Comparison of ENCODE assay signal across 21 cellular contexts in the genomic region with DNA sequence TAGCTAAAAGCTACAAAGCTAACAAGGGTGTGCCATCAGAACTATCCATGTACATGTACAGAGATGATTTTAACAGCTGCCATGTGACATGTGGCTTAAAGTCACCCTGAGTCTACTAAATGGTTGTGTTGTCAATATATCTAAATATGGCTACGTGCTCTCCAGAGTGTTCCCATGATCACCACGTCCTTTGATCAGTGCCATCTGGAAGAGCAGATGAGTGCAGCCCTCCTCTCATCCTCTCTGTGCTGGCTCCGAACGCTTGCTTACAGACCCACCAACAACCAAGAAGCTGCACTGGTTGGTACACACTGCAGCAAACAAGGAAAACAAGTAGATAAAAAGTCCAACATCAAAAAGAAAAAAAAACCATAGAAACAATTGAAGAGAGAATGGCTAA.
"Had no signal": no experiment of that assay in that cellular context is flagged by ENCODE, and none has a peak within 500 bp of the region (broad histone marks: within the 10 kb centered on the region; RNA-seq: fewer than 3 reads in every experiment).

No MANE protein-coding gene starts in this region.

- H3K27ac ChIP-seq: breast epithelium, dorsolateral prefrontal cortex, sigmoid colon, testis, upper lobe of right lung had no signal

- H3K36me3 ChIP-seq: breast epithelium, esophagus muscularis mucosa, sigmoid colon, upper lobe of right lung had no signal

- H3K4me3 ChIP-seq: breast epithelium, dorsolateral prefrontal cortex, esophagus muscularis mucosa, sigmoid colon, testis, upper lobe of right lung had no signal

- H3K4me3 Mint-ChIP-seq: activated naive CD8-positive, alpha-beta T cell; activated T-cell treated with anti-CD3 and anti-CD28 coated beads, Interleukin-2, amount 50 U/mL, for 4 hours; central memory CD8-positive, alpha-beta T cell; memory B cell; naive B cell; WTC11 had no signal

- H3K27me3 Mint-ChIP-seq: activated naive CD8-positive, alpha-beta T cell; central memory CD8-positive, alpha-beta T cell; memory B cell; naive B cell had no signal

- H3K27ac Mint-ChIP-seq: activated naive CD8-positive, alpha-beta T cell; activated T-helper 2 cell treated with anti-CD3 and anti-CD28 coated beads, Interferon-gamma antibody, Interleukin-2, Interleukin-4, amounts not matched to agents 10 μg/mL and 5 μg/mL and 100 μg/mL, durations not matched to agents 14 hours and 24 hours and 36 hours; memory B cell; WTC11 had no signal

- H3K4me1 ChIP-seq: testis had no signal

- H3K9me3 ChIP-seq: breast epithelium, esophagus muscularis mucosa, sigmoid colon, testis, upper lobe of right lung had no signal

- H3K27me3 ChIP-seq: breast epithelium, dorsolateral prefrontal cortex, esophagus muscularis mucosa, sigmoid colon, testis, upper lobe of right lung had no signal

- DNase-seq: activated CD4-positive, alpha-beta T cell treated with anti-CD3 and anti-CD28 coated beads, Interleukin-2, amount 50 U/mL, for 48 hours; activated CD8-positive, alpha-beta memory T cell treated with anti-CD3 and anti-CD28 coated beads, Interleukin-2, amount 50 U/mL, for 48 hours; activated naive CD4-positive, alpha-beta T cell; activated T-cell treated with anti-CD3 and anti-CD28 coated beads, Interleukin-2, amount 50 U/mL, for 4 hours; dorsolateral prefrontal cortex; hypothalamus; naive B cell; retina; sigmoid colon; stimulated activated CD4-positive, alpha-beta T cell treated with anti-CD3 and anti-CD28 coated beads, Interleukin-2, amount 100 ng/mL, for 48 hours; stimulated activated naive CD4-positive, alpha-beta T cell; T1000; testis; upper lobe of right lung had no signal
